In the genomic region with DNA sequence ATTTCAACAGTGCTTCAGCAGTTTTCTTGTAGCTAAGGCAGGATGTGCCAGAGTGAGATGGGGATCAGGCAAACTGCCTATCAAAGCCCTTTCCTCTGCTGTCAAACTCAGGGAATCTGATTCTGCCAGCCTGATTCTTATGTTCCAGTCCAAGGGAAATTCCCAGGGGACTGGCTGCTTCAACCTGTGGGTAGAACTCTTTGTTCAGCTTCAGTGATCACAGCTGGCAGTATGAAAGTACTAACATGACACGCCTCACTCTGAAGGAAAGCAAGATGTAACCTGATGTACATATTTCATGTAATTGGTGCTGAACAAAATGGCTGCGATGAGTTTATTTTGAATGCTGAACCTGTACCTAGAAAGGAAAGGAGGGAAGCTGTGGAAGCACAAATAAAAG, we compare ENCODE assay signal across 10 cellular contexts.
DNase-seq lines count a peak whose midpoint lies in the region; ATAC-seq lines count a peak whose summit lies in the region.
"Had no signal": no experiment of that assay in that cellular context is flagged by ENCODE, and none has a peak within 500 bp of the region (broad histone marks: within the 10 kb centered on the region; RNA-seq: fewer than 3 reads in every experiment).

No MANE protein-coding gene starts in this region.

- DNase-seq in DMS153 (lab: John Stamatoyannopoulos, UW) (peak; percentile 98), NCI-H1092 (lab: John Stamatoyannopoulos, UW) (peak; percentile 55), SW480 (ENCODE audit: low spot score) (peak; percentile 31), epidermal melanocyte (ENCODE audit: insufficient read length, low spot score) (no peak), superior temporal gyrus (ENCODE audit: extremely low spot score) (no peak), GM03348 (ENCODE audit: low spot score) (no peak)
- no peak for DNase-seq in NK-92 treated with Interleukin-12 subunit alpha and Interleukin-12 subunit beta, amount 100 ng/mL, for 24 hours (lab: John Stamatoyannopoulos, UW)
- DNase-seq: activated CD8-positive, alpha-beta memory T cell treated with anti-CD3 and anti-CD28 coated beads, Interleukin-2, amount 50 U/mL, for 4 hours; T-helper 1 cell had no signal

- peak; percentile 73 for ATAC-seq in GM21619 (IDR thresholded peaks at IDR 0.05; ENCODE audit: unreplicated experiment)

Comparison
In these comparisons a context has a peak if more than half of its experiments do, and no peak if none do; other contexts are left out.
1. DNase-seq: peak in DMS153 (single experiment), NCI-H1092 (single experiment) and SW480 (single experiment); none in epidermal melanocyte (single experiment), NK-92 treated with Interleukin-12 subunit alpha and Interleukin-12 subunit beta, amount 100 ng/mL, for 24 hours (single experiment), superior temporal gyrus (single experiment) and GM03348 (single experiment).